ENCODE assay signal across 1 cellular context in genomic region chr2:230986520-230987136, GRCh38.
TF ChIP-seq lines count a peak whose summit lies in the region.

No MANE protein-coding gene starts in this region.

TF ChIP-seq in H1, 55 proteins besides CTCF, POLR2A, EP300 and RAD21:
- TF ChIP-seq FOSL1 (IDR thresholded peaks at IDR 0.05; ENCODE audit: insufficient read depth, low read depth, low read length): no peak
- TF ChIP-seq, protein P1, sequence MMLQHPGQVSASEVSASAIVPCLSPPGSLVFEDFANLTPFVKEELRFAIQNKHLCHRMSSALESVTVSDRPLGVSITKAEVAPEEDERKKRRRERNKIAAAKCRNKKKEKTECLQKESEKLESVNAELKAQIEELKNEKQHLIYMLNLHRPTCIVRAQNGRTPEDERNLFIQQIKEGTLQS (IDR thresholded peaks at IDR 0.05; ENCODE audit: insufficient read depth, low read depth, low read length): no peak
TF ChIP-seq in H1: peak in this region for 0.
